20 cellular contexts compared by ENCODE assay signal in genomic region chrX:154818916-154819770, GRCh38. TPM values are rescaled to one million over a fixed set of nuclear protein-coding genes. Genes with fewer than 3 reads are reported as not detected.
DNase-seq lines count a peak whose midpoint lies in the region; ATAC-seq and TF ChIP-seq lines count a peak whose summit lies in the region.
"Had no signal": no experiment of that assay in that cellular context is flagged by ENCODE, and none has a peak within 500 bp of the region (broad histone marks: within the 10 kb centered on the region; RNA-seq: fewer than 3 reads in every experiment).

No MANE protein-coding gene starts in this region.

- H3K9me3 ChIP-seq in Karpas-422 (ENCODE audit: low read length) (no peaks in the 10 kb centered on the region), adrenal gland (replicated peaks in 1 of 3) (no peaks in the 10 kb centered on the region), parathyroid adenoma (ENCODE audit: control insufficient read depth, low read length) (no peaks in the 10 kb centered on the region)
- H3K9me3 ChIP-seq: psoas muscle, SK-N-SH had no signal

- peak; percentile 79 for DNase-seq in Karpas-422
- peak in 4 of 7 donors; percentile 26 to 47 (median 38) for DNase-seq in adrenal gland
- DNase-seq in glutamatergic neuron = no peak
- no peak for DNase-seq in NCI-H2107 (lab: John Stamatoyannopoulos, UW)
- no peak for DNase-seq in COLO668 (lab: John Stamatoyannopoulos, UW; ENCODE audit: unreplicated experiment)
- no peak for DNase-seq in NCI-H2107 treated with DMSO at 0.1 percent for 48 hours (lab: John Stamatoyannopoulos, UW; ENCODE audit: unreplicated experiment)
- DNase-seq: activated CD4-positive, alpha-beta T cell treated with anti-CD3 and anti-CD28 coated beads for 48 hours; activated naive CD4-positive, alpha-beta T cell; central memory CD4-positive, alpha-beta T cell; effector CD8-positive, alpha-beta T cell; Kasumi-1; naive thymus-derived CD4-positive, alpha-beta T cell; NCI-H1105 treated with DMSO at 0.1 percent for 48 hours; psoas muscle; SK-N-SH; T-helper 9 cell had no signal

- no peaks in the 10 kb centered on the region for H3K4me1 Mint-ChIP-seq in glutamatergic neuron (ENCODE audit: low read depth, unreplicated experiment)

- H4K20me1 ChIP-seq in Karpas-422 (ENCODE audit: insufficient read depth, low read depth, low read length) = no peaks in the 10 kb centered on the region

- no peaks in the 10 kb centered on the region for H3K9me3 Mint-ChIP-seq in glutamatergic neuron (ENCODE audit: unreplicated experiment)
- H3K9me3 Mint-ChIP-seq: naive thymus-derived CD4-positive, alpha-beta T cell had no signal

- ATAC-seq in GM19328 (IDR thresholded peaks at IDR 0.05; ENCODE audit: unreplicated experiment) = peak; percentile 26
- ATAC-seq: naive thymus-derived CD4-positive, alpha-beta T cell; psoas muscle had no signal

- no peak overlapping the region for H3K4me3 Mint-ChIP-seq in glutamatergic neuron (ENCODE audit: unreplicated experiment)
- H3K4me3 Mint-ChIP-seq: naive thymus-derived CD4-positive, alpha-beta T cell had no signal

- peak in 1 of 2 donors; percentile 23 for TF ChIP-seq POLR2A in adrenal gland (IDR thresholded peaks at IDR 0.05)

- H3K4me2 ChIP-seq in Karpas-422 (ENCODE audit: low read depth, low read length, poor library complexity, severe bottlenecking) (peak overlapping the region; percentile 61), parathyroid adenoma (ENCODE audit: low read length) (no peak overlapping the region)
- H3K4me2 ChIP-seq: SK-N-SH had no signal

- H3K27ac Mint-ChIP-seq in glutamatergic neuron (ENCODE audit: unreplicated experiment) = no peak overlapping the region

- no peak overlapping the region for H2AFZ ChIP-seq in Karpas-422 (ENCODE audit: low read length)
- peak overlapping the region; percentile 83 for H2AFZ ChIP-seq in parathyroid adenoma

- intact Hi-C loops in adrenal gland (cut with DNase I) = no loop called here

- H3K4me1 ChIP-seq in Karpas-422 (ENCODE audit: low read length) = peaks cover 27% of the 10 kb centered on the region
- no peaks in the 10 kb centered on the region for H3K4me1 ChIP-seq in adrenal gland (replicated peaks in 1 of 2)
- peaks cover 5% of the 10 kb centered on the region for H3K4me1 ChIP-seq in parathyroid adenoma
- H3K4me1 ChIP-seq: psoas muscle had no signal

- H3K36me3 ChIP-seq in Karpas-422 (ENCODE audit: insufficient read depth, low read length) (no peaks in the 10 kb centered on the region), adrenal gland (replicated peaks in 1 of 2) (no peaks in the 10 kb centered on the region), parathyroid adenoma (ENCODE audit: control insufficient read depth, insufficient read depth, low read length) (no peaks in the 10 kb centered on the region)

- peak overlapping the region; percentile 95 for H3K27ac ChIP-seq in Karpas-422 (ENCODE audit: low read length)
- H3K27ac ChIP-seq in adrenal gland = peak overlapping the region in 2 of 5 donors; percentile 18 to 23
- peak overlapping the region; percentile 26 for H3K27ac ChIP-seq in parathyroid adenoma
- H3K27ac ChIP-seq: psoas muscle had no signal

- 41 to 64% (median 47%) methylated on average over 9 to 11 of the region's 11 CpGs for WGBS in adrenal gland, 4 donors

- H3K27me3 ChIP-seq in Karpas-422 (ENCODE audit: low read length) = no peaks in the 10 kb centered on the region
- no peaks in the 10 kb centered on the region for H3K27me3 ChIP-seq in adrenal gland
- H3K27me3 ChIP-seq in parathyroid adenoma (ENCODE audit: control insufficient read depth, insufficient read depth, low read length) = no peaks in the 10 kb centered on the region

- no peaks in the 10 kb centered on the region for H3K9me2 ChIP-seq in Karpas-422 (replicated peaks; ENCODE audit: insufficient read depth, low read length)
- H3K9me2 ChIP-seq: SK-N-SH had no signal

- H3K79me2 ChIP-seq in Karpas-422 (ENCODE audit: low read length) = no peaks in the 10 kb centered on the region
- no peaks in the 10 kb centered on the region for H3K79me2 ChIP-seq in parathyroid adenoma

- H3K9ac ChIP-seq in Karpas-422 (ENCODE audit: low read length) = peak overlapping the region; percentile 62
- H3K9ac ChIP-seq in parathyroid adenoma = no peak overlapping the region
- H3K9ac ChIP-seq: SK-N-SH had no signal

- H3K4me3 ChIP-seq in Karpas-422 (ENCODE audit: low read length) (peak overlapping the region; percentile 51), adrenal gland (no peak overlapping the region), parathyroid adenoma (ENCODE audit: low read depth, low read length) (no peak overlapping the region)
- H3K4me3 ChIP-seq: lung, psoas muscle had no signal

- TF ChIP-seq CTCF in adrenal gland (IDR thresholded peaks at IDR 0.05) = no peak
- TF ChIP-seq CTCF in parathyroid adenoma (IDR thresholded peaks at IDR 0.05) = no peak
- TF ChIP-seq CTCF in glutamatergic neuron (IDR thresholded peaks at IDR 0.05; ENCODE audit: partially characterized antibody, unreplicated experiment) = no peak

- H3K36me3 Mint-ChIP-seq in glutamatergic neuron (ENCODE audit: unreplicated experiment) = no peaks in the 10 kb centered on the region
- H3K36me3 Mint-ChIP-seq: naive thymus-derived CD4-positive, alpha-beta T cell had no signal

- no peaks in the 10 kb centered on the region for H3K27me3 Mint-ChIP-seq in glutamatergic neuron (ENCODE audit: unreplicated experiment)

RNA-seq across cellular contexts. Expression of gene MPP1, which starts 13.9 kb away (rescaled TPM):
- total RNA-seq in Karpas-422 (2014; rRNA removed; shearing (Covaris generic); ENCODE audit: low replicate concordance) = 5.7 and 10.7 TPM in 2 replicates
- total RNA-seq in adrenal gland (100 to 1,000 TPM in 1 of 8 donors, 10 to 100 TPM in 7; 47.3 to 188 (median 59.6) TPM), glutamatergic neuron (ENCODE audit: unreplicated experiment) (12.7 TPM)
- polyA plus RNA-seq in adrenal gland = 10 to 100 TPM; 34.4 to 60.8 (median 53.0) TPM

RNA-seq across cellular contexts. Expression of gene SMIM9, which starts 15.3 kb away (rescaled TPM):
- total RNA-seq in Karpas-422 (2014; rRNA removed; shearing (Covaris generic); ENCODE audit: low replicate concordance) = not detected in 2 replicates
- total RNA-seq in adrenal gland (not detected), glutamatergic neuron (ENCODE audit: unreplicated experiment) (not detected)
- polyA plus RNA-seq in adrenal gland = not detected
- total RNA-seq: H4; naive thymus-derived CD4-positive, alpha-beta T cell; psoas muscle had no signal
- polyA plus RNA-seq: lung; naive thymus-derived CD4-positive, alpha-beta T cell; psoas muscle; SK-N-SH had no signal

RNA-seq across cellular contexts. Expression of gene DKC1, which starts 56.5 kb away (rescaled TPM):
- total RNA-seq in Karpas-422 (2014; rRNA removed; shearing (Covaris generic); ENCODE audit: low replicate concordance) = 58.6 and 94.0 TPM in 2 replicates
- total RNA-seq in adrenal gland = 10 to 100 TPM; 20.2 to 48.6 (median 27.2) TPM
- polyA plus RNA-seq in adrenal gland = 100 to 1,000 TPM in 1 of 3 donors, 10 to 100 TPM in 2; 22.0 to 111 (median 37.4) TPM
- total RNA-seq in glutamatergic neuron (ENCODE audit: unreplicated experiment) = 46.8 TPM

Comparison
In these comparisons a context has a peak if more than half of its experiments do, and no peak if none do; other contexts are left out.
1. DNase-seq: peak in Karpas-422 (single experiment) and adrenal gland (4 of 7); none in glutamatergic neuron (single experiment), NCI-H2107 (single experiment), COLO668 (single experiment) and NCI-H2107 treated with DMSO at 0.1 percent for 48 hours (single experiment).